ENCODE assay signal across 7 cellular contexts in genomic region chr5:96262105-96262504, GRCh38.
"Had no signal": no experiment of that assay in that cellular context is flagged by ENCODE, and none has a peak within 500 bp of the region (broad histone marks: within the 10 kb centered on the region; RNA-seq: fewer than 3 reads in every experiment).

No MANE protein-coding gene starts in this region.

- H3K9me3 ChIP-seq: HAP-1 had no signal

- H3K4me3 ChIP-seq: GM23248, HAP-1 had no signal

- H3K4me1 ChIP-seq: HAP-1 had no signal

- H3K4me3 Mint-ChIP-seq: HFFc6, IgD-negative memory B cell had no signal

- DNase-seq: GM23248, H7, HFFc6, KBM-7 had no signal

- H2AFZ ChIP-seq: GM23248 had no signal

- H3K36me3 ChIP-seq: HAP-1 had no signal

- H3K36me3 Mint-ChIP-seq: IgD-negative memory B cell had no signal

- H3K27ac Mint-ChIP-seq: HFFc6, IgD-negative memory B cell had no signal

- H3K27me3 Mint-ChIP-seq: IgD-negative memory B cell had no signal

- H3K9ac ChIP-seq: GM23248 had no signal

- H3K27ac ChIP-seq: GM23248 had no signal

- ATAC-seq: HCT116 had no signal
